ENCODE assay signal across 9 cellular contexts in genomic region chr20:43537921-43538854, GRCh38. TPM values are rescaled to one million over a fixed set of nuclear protein-coding genes. Genes with fewer than 3 reads are reported as not detected.
DNase-seq lines count a peak whose midpoint lies in the region; ATAC-seq, FAIRE-seq and TF ChIP-seq lines count a peak whose summit lies in the region.
"Had no signal": no experiment of that assay in that cellular context is flagged by ENCODE, and none has a peak within 500 bp of the region (broad histone marks: within the 10 kb centered on the region; RNA-seq: fewer than 3 reads in every experiment).

No MANE protein-coding gene starts in this region.

- no peaks in the 10 kb centered on the region for H3K27me3 ChIP-seq in lung (ENCODE audit: control insufficient read depth, insufficient read depth)

- H3K9me3 ChIP-seq in lung (ENCODE audit: control insufficient read depth in 2 of 2, insufficient read depth in 1 of 2, low read length in 1 of 2) = no peaks in the 10 kb centered on the region

- no peak overlapping the region for H3K27ac ChIP-seq in lung (ENCODE audit: low read depth in 1 of 2, low read length in 1 of 2)

- H3K36me3 ChIP-seq in lung (ENCODE audit: control insufficient read depth in 2 of 2, insufficient read depth in 2 of 2, low read length in 2 of 2) = peaks cover 0 to 9% of the 10 kb centered on the region in 2 donors

- DNase-seq in ACHN = peak; percentile 61
- DNase-seq in GM12892 (ENCODE audit: insufficient read length) = no peak
- DNase-seq in NCI-H446 treated with DMSO at 0.1 percent for 48 hours (lab: John Stamatoyannopoulos, UW) = peak; percentile 20
- DNase-seq in activated CD4-positive, alpha-beta T cell treated with anti-CD3 and anti-CD28 coated beads for 48 hours = peak; percentile 62
- DNase-seq in effector CD4-positive, alpha-beta T cell = peak; percentile 27
- DNase-seq in lung (ENCODE audit: low spot score) = peak; percentile 51
- peak; percentile 29 for DNase-seq in stimulated activated CD8-positive, alpha-beta memory T cell treated with anti-CD3 and anti-CD28 coated beads, Interleukin-7, amount 100 ng/mL, for 24 hours (ENCODE audit: low read depth)

- no peak overlapping the region for H3K4me3 ChIP-seq in lung

- peak; percentile 42 for FAIRE-seq in GM12892 (lab: Jason Lieb, UNC)
- FAIRE-seq: islet of Langerhans had no signal

- in situ Hi-C loops in ACHN (cut with HindIII; ENCODE audit: low pct_ligation_motif_present, low pct_unique_long_range_greater_than_20kb, low sequenced_read_pairs) = no loop called here

- peak; percentile 73 for TF ChIP-seq CTCF in lung (IDR thresholded peaks at IDR 0.05; ENCODE audit: control extremely low read depth, extremely low read depth)

- H3K4me1 ChIP-seq in lung (ENCODE audit: control insufficient read depth in 2 of 2, insufficient read depth in 2 of 2, low read length in 2 of 2) = no peaks in the 10 kb centered on the region

- ATAC-seq in lung (ENCODE audit: insufficient read depth, low FRiP score) = peak; percentile 50
- ATAC-seq in HG02798 (IDR thresholded peaks at IDR 0.05; ENCODE audit: poor library complexity, unreplicated experiment) = no peak

- 27% methylated on average over 4 of the region's 4 CpGs for WGBS in lung, 2 donors

- no peak for TF ChIP-seq POLR2A in GM12892 (IDR thresholded peaks at IDR 0.05; ENCODE audit: low read depth, low read length)

RNA-seq across cellular contexts. Expression of gene SGK2, which starts 20.6 kb away (rescaled TPM):
- 0.11 TPM for polyA plus RNA-seq in GM12892 (2012; ENCODE audit: missing spikeins)
- total RNA-seq in lung = 1 to 10 TPM; 1.2 to 3.2 TPM
- polyA plus RNA-seq in lung = under 1 TPM; 0.15 to 0.73 TPM

RNA-seq across cellular contexts. Expression of gene L3MBTL1, which starts 30.7 kb away (rescaled TPM):
- 7.9 TPM for polyA plus RNA-seq in GM12892 (2012; ENCODE audit: missing spikeins)
- total RNA-seq in lung = 10 to 100 TPM in 1 of 2 donors, 1 to 10 TPM in 1; 8.8 to 18.6 TPM
- polyA plus RNA-seq in lung = 1 to 10 TPM; 1.7 to 4.4 TPM

RNA-seq across cellular contexts. Expression of gene IFT52, which starts 52.5 kb away (rescaled TPM):
- 20.7 TPM for polyA plus RNA-seq in GM12892 (2012; ENCODE audit: missing spikeins)
- 10 to 100 TPM; 28.7 to 49.0 TPM for total RNA-seq in lung
- polyA plus RNA-seq in lung = 10 to 100 TPM; 16.0 to 16.2 TPM
